Comparison of ENCODE assay signal across 9 cellular contexts in the genomic region with DNA sequence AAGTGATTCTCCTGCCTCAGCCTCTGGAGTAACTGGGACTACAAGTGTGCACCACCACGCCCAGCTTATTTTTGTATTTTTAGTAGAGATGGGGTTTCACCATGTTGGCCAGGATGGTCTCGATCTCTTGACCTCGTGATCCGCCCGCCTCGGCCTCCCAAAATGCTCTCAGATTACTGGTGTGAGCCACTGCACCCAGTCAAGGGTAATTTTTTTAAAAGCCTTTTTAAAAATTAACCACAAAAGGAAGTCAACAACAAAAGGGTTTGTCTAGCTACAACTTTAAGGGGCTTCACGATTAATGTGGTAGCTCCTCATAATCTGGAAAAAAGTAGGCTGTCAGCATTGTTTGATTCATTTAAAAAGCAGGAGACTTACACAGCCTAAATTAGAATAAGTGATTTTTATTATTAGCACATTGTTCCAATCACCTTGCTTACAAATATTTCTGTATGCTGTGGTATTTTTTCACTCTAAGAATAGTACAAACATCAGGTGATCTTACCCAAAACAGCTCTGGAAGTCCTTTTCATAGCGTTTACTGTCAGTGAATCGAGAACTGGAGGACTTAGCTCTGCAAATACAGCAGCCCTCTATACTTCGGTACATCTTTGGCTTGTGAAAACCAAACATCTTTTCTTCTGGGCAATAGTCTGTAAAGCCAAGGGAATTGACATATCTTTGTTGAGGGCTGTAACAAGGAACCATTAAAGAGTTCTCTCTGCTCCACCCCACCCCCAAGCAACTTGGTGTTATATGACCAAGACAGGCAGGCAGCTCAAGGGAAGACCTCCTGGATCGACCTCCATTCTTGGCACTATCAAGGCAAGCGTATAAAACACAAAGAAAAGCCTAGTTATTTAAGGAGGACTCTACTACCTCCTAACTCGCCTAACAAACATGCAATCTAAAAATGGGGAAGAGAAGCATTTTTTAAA. TPM values are rescaled to one million over a fixed set of nuclear protein-coding genes. Genes with fewer than 3 reads are reported as not detected.
A peak's percentile ranks its signal among the peaks of the same experiment; 100 is the strongest.
DNase-seq lines count a peak whose midpoint lies in the region; ATAC-seq and TF ChIP-seq lines count a peak whose summit lies in the region.
"Had no signal": no experiment of that assay in that cellular context is flagged by ENCODE, and none has a peak within 500 bp of the region (broad histone marks: within the 10 kb centered on the region; RNA-seq: fewer than 3 reads in every experiment).

No MANE protein-coding gene starts in this region.

- H3K9me2 ChIP-seq in OCI-LY1 (ENCODE audit: low read depth, low read length): no peaks in the 10 kb centered on the region

- H3F3A ChIP-seq in OCI-LY1 (ENCODE audit: insufficient read depth, low read length): no peaks in the 10 kb centered on the region

- DNase-seq in activated naive CD4-positive, alpha-beta T cell treated with anti-CD3 and anti-CD28 coated beads, Interleukin-2, amount 50 U/mL, for 72 hours (ENCODE audit: low spot score in 2 of 2): no peak
- no peak for DNase-seq in uterus
- no peak for DNase-seq in NCI-H524 treated with DMSO at 0.1 percent for 48 hours (lab: John Stamatoyannopoulos, UW)
- no peak for DNase-seq in sigmoid colon
- DNase-seq in Caco-2: no peak
- DNase-seq: activated T-cell treated with anti-CD3 and anti-CD28 coated beads for 4 hours had no signal

- H3K36me3 ChIP-seq in OCI-LY1 (ENCODE audit: insufficient read depth, low read length) (peaks cover 89% of the 10 kb centered on the region), uterus (no peaks in the 10 kb centered on the region), sigmoid colon (peaks cover 0 to 62% (median 18%) of the 10 kb centered on the region in 4 donors), Caco-2 (ENCODE audit: control insufficient read depth, insufficient read depth, low read length) (peaks cover 5% of the 10 kb centered on the region)

- ATAC-seq in activated naive CD4-positive, alpha-beta T cell treated with anti-CD3 and anti-CD28 coated beads, Interleukin-2, amount 50 U/mL, for 72 hours: no peak
- peak; percentile 52 for ATAC-seq in HG02642 (IDR thresholded peaks at IDR 0.05; ENCODE audit: poor library complexity, unreplicated experiment)

- no TSS peak for BruUV-seq in Caco-2 (replicated peaks; lab: Mats Ljungman, UMichigan)

- intact Hi-C loops in uterus (cut with DNase I; ENCODE audit: low total_unique reads): no loop called here
- intact Hi-C loops in sigmoid colon (cut with DNase I): no loop called here
- intact Hi-C loops in Caco-2 (cut with micrococcal nuclease; ENCODE audit: unreplicated experiment): no loop called here

- CTCF ChIA-PET in Caco-2 (lab: Charles Lee): interaction anchor here (1.0 kb wide), 1 partner anchor 26 kb away, joined by 5 read pairs; no protein-coding TSS in a partner anchor

- 82 to 87% methylated on average over 13 of the region's 13 CpGs for WGBS in sigmoid colon, 2 donors

- POLR2A ChIA-PET in Caco-2 (lab: Charles Lee): no interaction called here

- H3K27ac Mint-ChIP-seq in activated naive CD4-positive, alpha-beta T cell treated with anti-CD3 and anti-CD28 coated beads, Interleukin-2, amount 50 U/mL, for 24 hours: peak overlapping the region; percentile 23
- peak overlapping the region in 1 of 2 donors; percentile 82 for H3K27ac Mint-ChIP-seq in activated naive CD4-positive, alpha-beta T cell treated with anti-CD3 and anti-CD28 coated beads, Interleukin-2, amount 50 U/mL, for 72 hours
- H3K27ac Mint-ChIP-seq in Caco-2 (ENCODE audit: unreplicated experiment): no peak overlapping the region

- H3K9ac ChIP-seq in OCI-LY1 (ENCODE audit: low read length): no peak overlapping the region

- no peak overlapping the region for H3K4me3 ChIP-seq in OCI-LY1 (ENCODE audit: low read depth, low read length, poor library complexity, severe bottlenecking)
- H3K4me3 ChIP-seq in uterus: no peak overlapping the region
- H3K4me3 ChIP-seq in sigmoid colon: no peak overlapping the region
- no peak overlapping the region for H3K4me3 ChIP-seq in Caco-2 (ENCODE audit: low read depth, low read length)

- H3K27me3 ChIP-seq in OCI-LY1 (ENCODE audit: insufficient read depth, low read length) (no peaks in the 10 kb centered on the region), uterus (no peaks in the 10 kb centered on the region), sigmoid colon (no peaks in the 10 kb centered on the region), Caco-2 (replicated peaks; ENCODE audit: control insufficient read depth, insufficient read depth, low read length) (no peaks in the 10 kb centered on the region)

- H3K79me2 ChIP-seq in OCI-LY1 (ENCODE audit: insufficient read depth, low read length): peaks cover 39% of the 10 kb centered on the region

- no peak for TF ChIP-seq POLR2A in uterus (IDR thresholded peaks at IDR 0.05)
- no peak for TF ChIP-seq POLR2A in sigmoid colon (IDR thresholded peaks at IDR 0.05)

- TF ChIP-seq EP300 in sigmoid colon (IDR thresholded peaks at IDR 0.05): no peak

- no peaks in the 10 kb centered on the region for H4K20me1 ChIP-seq in OCI-LY1 (ENCODE audit: insufficient read depth, low read length)

- no peak for TF ChIP-seq CTCF in OCI-LY1 (IDR thresholded peaks at IDR 0.05; ENCODE audit: low read length)
- TF ChIP-seq CTCF in uterus (IDR thresholded peaks at IDR 0.05): no peak
- TF ChIP-seq CTCF in sigmoid colon (IDR thresholded peaks at IDR 0.05): no peak
- no peak for TF ChIP-seq CTCF in Caco-2 (IDR thresholded peaks at IDR 0.05; ENCODE audit: insufficient read depth in 1 of 2, low read depth in 1 of 2, low read length in 1 of 2, severe bottlenecking in 1 of 2, unreplicated experiment in 1 of 2)

- H3K4me2 ChIP-seq in OCI-LY1 (ENCODE audit: low read length): no peak overlapping the region; the same call in 1 of the 2 replicates

- peaks cover 29% of the 10 kb centered on the region for H3K36me3 Mint-ChIP-seq in activated naive CD4-positive, alpha-beta T cell treated with anti-CD3 and anti-CD28 coated beads, Interleukin-2, amount 50 U/mL, for 24 hours
- peaks cover 14 to 42% of the 10 kb centered on the region in 2 donors for H3K36me3 Mint-ChIP-seq in activated naive CD4-positive, alpha-beta T cell treated with anti-CD3 and anti-CD28 coated beads, Interleukin-2, amount 50 U/mL, for 72 hours
- peaks cover 100% of the 10 kb centered on the region for H3K36me3 Mint-ChIP-seq in Caco-2 (ENCODE audit: insufficient read depth, unreplicated experiment)

- H3K4me3 Mint-ChIP-seq in activated naive CD4-positive, alpha-beta T cell treated with anti-CD3 and anti-CD28 coated beads, Interleukin-2, amount 50 U/mL, for 24 hours: no peak overlapping the region
- H3K4me3 Mint-ChIP-seq in Caco-2 (ENCODE audit: unreplicated experiment): no peak overlapping the region

- H3K27ac ChIP-seq in OCI-LY1 (ENCODE audit: low read depth, low read length, poor library complexity, severe bottlenecking): peak overlapping the region; percentile 10
- peak overlapping the region; percentile 38 to 55 for H3K27ac ChIP-seq in uterus
- H3K27ac ChIP-seq in sigmoid colon: no peak overlapping the region

- no peaks in the 10 kb centered on the region for H3K9me3 Mint-ChIP-seq in activated naive CD4-positive, alpha-beta T cell treated with anti-CD3 and anti-CD28 coated beads, Interleukin-2, amount 50 U/mL, for 24 hours
- no peaks in the 10 kb centered on the region for H3K9me3 Mint-ChIP-seq in activated naive CD4-positive, alpha-beta T cell treated with anti-CD3 and anti-CD28 coated beads, Interleukin-2, amount 50 U/mL, for 72 hours
- H3K9me3 Mint-ChIP-seq in Caco-2 (ENCODE audit: unreplicated experiment): no peaks in the 10 kb centered on the region

- no peak overlapping the region for H2AFZ ChIP-seq in OCI-LY1 (ENCODE audit: low read length)

- H3K27me3 Mint-ChIP-seq in activated naive CD4-positive, alpha-beta T cell treated with anti-CD3 and anti-CD28 coated beads, Interleukin-2, amount 50 U/mL, for 24 hours: no peaks in the 10 kb centered on the region
- H3K27me3 Mint-ChIP-seq in Caco-2 (ENCODE audit: insufficient read depth, unreplicated experiment): no peaks in the 10 kb centered on the region

- H3K4me1 Mint-ChIP-seq in activated naive CD4-positive, alpha-beta T cell treated with anti-CD3 and anti-CD28 coated beads, Interleukin-2, amount 50 U/mL, for 24 hours: peaks cover 31% of the 10 kb centered on the region
- peaks cover 24% of the 10 kb centered on the region for H3K4me1 Mint-ChIP-seq in Caco-2 (ENCODE audit: low read depth, unreplicated experiment)

- H3K9me3 ChIP-seq in OCI-LY1 (ENCODE audit: low read length) (no peaks in the 10 kb centered on the region), uterus (no peaks in the 10 kb centered on the region), sigmoid colon (no peaks in the 10 kb centered on the region), Caco-2 (no peaks in the 10 kb centered on the region)

- H3K4me1 ChIP-seq in OCI-LY1 (ENCODE audit: insufficient read depth, low read length, severe bottlenecking) (peaks cover 25% of the 10 kb centered on the region), uterus (peaks cover 0 to 5% of the 10 kb centered on the region in 2 donors), sigmoid colon (peaks cover 0 to 7% (median 0%) of the 10 kb centered on the region in 4 donors), Caco-2 (peaks cover 5% of the 10 kb centered on the region; the same call in 1 of the 2 replicates)

RNA-seq across cellular contexts. Expression of a gene that starts 28.1 kb away (rescaled TPM):
- total RNA-seq in activated naive CD4-positive, alpha-beta T cell treated with anti-CD3 and anti-CD28 coated beads, Interleukin-2, amount 50 U/mL, for 72 hours: 100 to 1,000 TPM; 162 to 190 TPM
- total RNA-seq in uterus (100 to 1,000 TPM in 2 of 4 donors, 10 to 100 TPM in 2; 26.1 to 237 (median 109) TPM), sigmoid colon (10 to 100 TPM; 38.2 to 68.4 (median 51.8) TPM), Caco-2 (2022) (286 and 319 TPM in 2 replicates)
- polyA plus RNA-seq in sigmoid colon: 10 to 100 TPM; 31.1 to 53.9 (median 51.7) TPM

Comparison
In these comparisons a context has a peak if more than half of its experiments do, and no peak if none do; other contexts are left out.
1. H3K27ac ChIP-seq: peak in OCI-LY1 (single experiment) and uterus (2 of 2); none in sigmoid colon (0 of 4).